ENCODE assay signal across 8 cellular contexts in genomic region chr6:7723041-7723447, GRCh38. TPM values are rescaled to one million over a fixed set of nuclear protein-coding genes. Genes with fewer than 3 reads are reported as not detected.
DNase-seq lines count a peak whose midpoint lies in the region; ATAC-seq and TF ChIP-seq lines count a peak whose summit lies in the region.

No MANE protein-coding gene starts in this region.

- ATAC-seq in GM18498 (IDR thresholded peaks at IDR 0.05; ENCODE audit: unreplicated experiment) (peak; percentile 33), HG03039 (IDR thresholded peaks at IDR 0.05; ENCODE audit: unreplicated experiment) (no peak)

- BruUV-seq in A673 (replicated peaks; lab: Mats Ljungman, UMichigan): no TSS peak

- peaks cover 35% of the 10 kb centered on the region for H3K27me3 ChIP-seq in A673 (replicated peaks; ENCODE audit: insufficient read depth, low read depth, low read length, poor library complexity)

- peak; percentile 88 for DNase-seq in A673 (ENCODE audit: low spot score)
- peak; percentile 7 for DNase-seq in NCI-H1417 treated with DMSO at 0.1 percent for 48 hours (lab: John Stamatoyannopoulos, UW)
- DNase-seq in T-helper 9 cell: peak; percentile 34
- peak; percentile 85 for DNase-seq in astrocyte of the spinal cord (ENCODE audit: low read depth, low spot score)
- peak; percentile 35 for DNase-seq in iPS DF 19.7 (ENCODE audit: low read depth, low spot score)
- DNase-seq in stimulated activated CD4-positive, alpha-beta T cell treated with anti-CD3 and anti-CD28 coated beads, Interleukin-12 subunit alpha, Interleukin-12 subunit beta, amount 100 ng/mL, for 4 hours: peak; percentile 65

- TF ChIP-seq CTCF in A673 (conservative IDR thresholded peaks at IDR 0.05; ENCODE audit: low read depth, low read length) (peak; percentile 72), astrocyte of the spinal cord (IDR thresholded peaks at IDR 0.05; ENCODE audit: low read depth, low read length) (peak; percentile 57)

- no peak overlapping the region for H3K27ac ChIP-seq in A673 (ENCODE audit: low read depth, low read length, poor library complexity, severe bottlenecking)

- CTCF ChIA-PET in A673 (lab: Charles Lee): interaction anchor here (0.6 to 2.5 kb wide), 5 partner anchors 9 to 336 kb away, joined by 3 to 16 read pairs (median 5); no protein-coding TSS in a partner anchor

- POLR2A ChIA-PET in A673 (lab: Charles Lee; ENCODE audit: low non-redundant PET): interaction anchor here (0.6 kb wide), 2 partner anchors 141 to 364 kb away, joined by 3 to 27 read pairs; no protein-coding TSS in a partner anchor

- H3K4me3 ChIP-seq in A673 (ENCODE audit: low read depth, low read length, poor library complexity, severe bottlenecking): no peak overlapping the region
- no peak overlapping the region for H3K4me3 ChIP-seq in astrocyte of the spinal cord (ENCODE audit: low read depth, low read length)

- in situ Hi-C loops in astrocyte of the spinal cord (cut with HindIII; ENCODE audit: low sequenced_read_pairs): no loop called here

- H3K4me1 ChIP-seq in A673 (ENCODE audit: insufficient read depth, low read length, poor library complexity, severe bottlenecking): peaks cover 3% of the 10 kb centered on the region

- H3K36me3 ChIP-seq in A673 (ENCODE audit: insufficient read depth, low read length, poor library complexity, severe bottlenecking): no peaks in the 10 kb centered on the region

- no peaks in the 10 kb centered on the region for H3K9me3 ChIP-seq in A673 (ENCODE audit: low read depth, low read length, poor library complexity, severe bottlenecking)

- intact Hi-C loops in A673 (cut with micrococcal nuclease; ENCODE audit: unreplicated experiment): loop anchor here (1.0 to 10.0 kb wide), 4 partner anchors 172 to 334 kb away; no protein-coding TSS in a partner anchor

RNA-seq across cellular contexts. Expression of gene BMP6, which starts 2.9 kb away (rescaled TPM):
- 1.7 and 1.9 TPM in 2 replicates for total RNA-seq in A673 (2021)

Comparison
In these comparisons a context has a peak if more than half of its experiments do, and no peak if none do; other contexts are left out.
1. DNase-seq: peak in every context shown above with its lines; median percentile 88 in A673; 85 in astrocyte of the spinal cord; 65 in stimulated activated CD4-positive, alpha-beta T cell treated with anti-CD3 and anti-CD28 coated beads, Interleukin-12 subunit alpha, Interleukin-12 subunit beta, amount 100 ng/mL, for 4 hours; 35 in iPS DF 19.7; 34 in T-helper 9 cell; 7 in NCI-H1417 treated with DMSO at 0.1 percent for 48 hours.